In genomic region chr6:13613029-13613594, GRCh38 we compare ENCODE assay signal across 11 cellular contexts. TPM values are rescaled to one million over a fixed set of nuclear protein-coding genes. Genes with fewer than 3 reads are reported as not detected.
A peak's percentile ranks its signal among the peaks of the same experiment; 100 is the strongest.
DNase-seq lines count a peak whose midpoint lies in the region; ATAC-seq, FAIRE-seq and TF ChIP-seq lines count a peak whose summit lies in the region.
"Had no signal": no experiment of that assay in that cellular context is flagged by ENCODE, and none has a peak within 500 bp of the region (broad histone marks: within the 10 kb centered on the region; RNA-seq: fewer than 3 reads in every experiment).

No MANE protein-coding gene starts in this region.

- ATAC-seq in A549 = no peak
- ATAC-seq in CD4-positive, alpha-beta T cell (ENCODE audit: poor library complexity) = no peak
- no peak for ATAC-seq in GM21360 (IDR thresholded peaks at IDR 0.05; ENCODE audit: unreplicated experiment)
- ATAC-seq in GM21786 (IDR thresholded peaks at IDR 0.05; ENCODE audit: unreplicated experiment) = no peak
- ATAC-seq: upper lobe of right lung had no signal

- FAIRE-seq in A549 (lab: Jason Lieb, UNC) = no peak

- no peak overlapping the region for H3K27ac ChIP-seq in A549
- H3K27ac ChIP-seq in CD4-positive, alpha-beta T cell (ENCODE audit: low read depth, low read length) = no peak overlapping the region
- H3K27ac ChIP-seq: upper lobe of right lung had no signal

- peak overlapping the region; percentile 94 for H3K4me3 Mint-ChIP-seq in CD4-positive, alpha-beta T cell
- peak overlapping the region; percentile 96 to 99 (median 97) for H3K4me3 Mint-ChIP-seq in brain

- no peaks in the 10 kb centered on the region for H3K9me3 ChIP-seq in A549
- H3K9me3 ChIP-seq in CD4-positive, alpha-beta T cell (ENCODE audit: control insufficient read depth, low read length) = no peaks in the 10 kb centered on the region
- H3K9me3 ChIP-seq: upper lobe of right lung had no signal

- no peak overlapping the region for H3K4me3 ChIP-seq in A549
- H3K4me3 ChIP-seq: upper lobe of right lung had no signal

- peaks cover 10% of the 10 kb centered on the region; the same call in 2 of the 3 replicates for H3K4me1 ChIP-seq in A549

- no peak for TF ChIP-seq EP300 in A549 (IDR thresholded peaks at IDR 0.05)

- no peaks in the 10 kb centered on the region for H3K27me3 ChIP-seq in CD4-positive, alpha-beta T cell (ENCODE audit: control insufficient read depth, insufficient read depth, low read length)
- H3K27me3 ChIP-seq: upper lobe of right lung had no signal

- WGBS in A549 (ENCODE audit: missing lambda C conversion rate) = 75% methylated on average over 3 of the region's 3 CpGs

- CTCF ChIA-PET in A549 (lab: Yijun Ruan, JAX) = interaction anchor here (1.0 to 1.8 kb wide), 2 partner anchors 11 to 19 kb away, joined by 3 to 4 read pairs; no protein-coding TSS in a partner anchor
- CTCF ChIA-PET in CD4-positive, alpha-beta T cell (lab: Charles Lee) = interaction anchor here (5.1 kb wide), 1 partner anchor 38 kb away, joined by 59 read pairs; the partner anchor contains the start of gene SIRT5

- no peaks in the 10 kb centered on the region for H3K27me3 Mint-ChIP-seq in CD4-positive, alpha-beta T cell
- peaks cover 13% of the 10 kb centered on the region for H3K27me3 Mint-ChIP-seq in brain

- POLR2A ChIA-PET in A549 (lab: Yijun Ruan, JAX) = no interaction called here
- POLR2A ChIA-PET in CD4-positive, alpha-beta T cell (lab: Charles Lee) = interaction anchor here (1.0 to 4.0 kb wide), 2 partner anchors 38 to 39 kb away, joined by 6 to 102 read pairs; partner anchors contain the start of gene SIRT5

- DNase-seq in A549 (ENCODE audit: low read depth in 1 of 2, low spot score in 1 of 2) (no peak), OCI-M1 (lab: John Stamatoyannopoulos, UW) (peak; percentile 30), SHP77 treated with DMSO at 0.1 percent for 48 hours (lab: John Stamatoyannopoulos, UW) (no peak)
- no peak for DNase-seq in CD4-positive, alpha-beta T cell
- DNase-seq: islet precursor cell, NCI-H2029 treated with DMSO at 0.1 percent for 48 hours, NCI-H748 treated with DMSO at 0.1 percent for 48 hours, upper lobe of right lung had no signal

- TF ChIP-seq RAD21 in A549 (conservative IDR thresholded peaks at IDR 0.05 in 1 of 2, IDR thresholded peaks at IDR 0.05 in 1 of 2) = no peak

- TF ChIP-seq POLR2A in A549 (IDR thresholded peaks at IDR 0.05; ENCODE audit: low read length) = no peak

- peaks cover 50% of the 10 kb centered on the region for H3K4me1 Mint-ChIP-seq in CD4-positive, alpha-beta T cell (ENCODE audit: low read depth)
- H3K4me1 Mint-ChIP-seq in brain = peaks cover 41% of the 10 kb centered on the region

- peaks cover 36% of the 10 kb centered on the region for H3K36me3 Mint-ChIP-seq in CD4-positive, alpha-beta T cell (ENCODE audit: low read depth)
- peaks cover 20% of the 10 kb centered on the region for H3K36me3 Mint-ChIP-seq in brain

- H3K27ac Mint-ChIP-seq in CD4-positive, alpha-beta T cell = peak overlapping the region; percentile 93
- H3K27ac Mint-ChIP-seq in brain = peak overlapping the region in 3 of 5 experiments; percentile 95 to 97 (median 96)

- intact Hi-C loops in CD4-positive, alpha-beta T cell (cut with DNase I, micrococcal nuclease) = loop anchor here in 1 of 2 experiments (5.0 to 10.0 kb wide), 4 partner anchors 156 to 502 kb away; partner anchors contain the start of genes CD83, MCUR1 and TBC1D7

- no peaks in the 10 kb centered on the region for H3K9me3 Mint-ChIP-seq in CD4-positive, alpha-beta T cell
- H3K9me3 Mint-ChIP-seq in brain = peaks cover 0 to 5% (median 0%) of the 10 kb centered on the region in 5 experiments

- peak overlapping the region; percentile 84 for H3K4me2 ChIP-seq in A549

- no peak for TF ChIP-seq CTCF in A549 (IDR thresholded peaks at IDR 0.05)
- no peak for TF ChIP-seq CTCF in CD4-positive, alpha-beta T cell (IDR thresholded peaks at IDR 0.05)
- no peak for TF ChIP-seq CTCF in brain (conservative IDR thresholded peaks at IDR 0.05)

TF ChIP-seq in A549, 52 proteins besides CTCF, POLR2A, EP300 and RAD21:
- TF ChIP-seq HEYL (CRISPR knock-in tag; IDR thresholded peaks at IDR 0.05) (no peak), HES2 (IDR thresholded peaks at IDR 0.05) (no peak), BCL3 (IDR thresholded peaks at IDR 0.05) (no peak), REST (IDR thresholded peaks at IDR 0.05) (no peak), MAFK (IDR thresholded peaks at IDR 0.05; ENCODE audit: partially characterized antibody) (no peak), HOXA7 (CRISPR knock-in tag; IDR thresholded peaks at IDR 0.05) (no peak), USF2 (IDR thresholded peaks at IDR 0.05) (no peak), TP53 (CRISPR knock-in tag; IDR thresholded peaks at IDR 0.05) (no peak), SREBF2 (IDR thresholded peaks at IDR 0.05) (no peak)

RNA-seq across cellular contexts. Expression of gene NOL7, which starts 2.0 kb away (rescaled TPM):
- 41.2 and 75.1 TPM in 2 replicates for polyA plus RNA-seq in A549 (2011; rRNA removed)
- 46.7 and 70.7 TPM in 2 replicates for polyA plus RNA-seq in A549 (2012; cell fraction: cytosol; rRNA removed)
- polyA plus RNA-seq in A549 (2012; cell fraction: nucleus; rRNA removed) = 24.3 and 45.1 TPM in 2 replicates
- 82.7 to 90.7 TPM (median 85.9 TPM) in 3 replicates for polyA plus RNA-seq in A549 (2017; fragmentation: RNase III; extraction: RNeasy Plus Mini Kit Qiagen cat#74134 plus additional on column Dnase treatment)
- polyA minus RNA-seq in A549 (2011; rRNA and poly(A)+ RNA removed) = 4.0 and 4.5 TPM in 2 replicates
- total RNA-seq in CD4-positive, alpha-beta T cell = 10 to 100 TPM; 65.5 to 67.6 TPM
- polyA plus RNA-seq in brain (ENCODE audit: insufficient read depth, low read depth, low replicate concordance) = 60.9 TPM

RNA-seq across cellular contexts. Expression of gene SIRT5, which starts 38.7 kb away (rescaled TPM):
- polyA plus RNA-seq in A549 (2011; rRNA removed) (7.1 and 7.8 TPM in 2 replicates), A549 (2017; fragmentation: RNase III; extraction: RNeasy Plus Mini Kit Qiagen cat#74134 plus additional on column Dnase treatment) (4.9 to 6.0 TPM (median 5.1 TPM) in 3 replicates), brain (ENCODE audit: insufficient read depth, low read depth, low replicate concordance) (13.6 TPM)
- 3.5 and 3.9 TPM in 2 replicates for polyA plus RNA-seq in A549 (2012; cell fraction: cytosol; rRNA removed)
- 3.8 and 4.8 TPM in 2 replicates for polyA plus RNA-seq in A549 (2012; cell fraction: nucleus; rRNA removed)
- polyA minus RNA-seq in A549 (2011; rRNA and poly(A)+ RNA removed) = 4.4 and 4.9 TPM in 2 replicates
- total RNA-seq in CD4-positive, alpha-beta T cell = 10 to 100 TPM; 14.3 to 16.3 TPM
